ENCODE assay signal across 22 cellular contexts in the genomic region with DNA sequence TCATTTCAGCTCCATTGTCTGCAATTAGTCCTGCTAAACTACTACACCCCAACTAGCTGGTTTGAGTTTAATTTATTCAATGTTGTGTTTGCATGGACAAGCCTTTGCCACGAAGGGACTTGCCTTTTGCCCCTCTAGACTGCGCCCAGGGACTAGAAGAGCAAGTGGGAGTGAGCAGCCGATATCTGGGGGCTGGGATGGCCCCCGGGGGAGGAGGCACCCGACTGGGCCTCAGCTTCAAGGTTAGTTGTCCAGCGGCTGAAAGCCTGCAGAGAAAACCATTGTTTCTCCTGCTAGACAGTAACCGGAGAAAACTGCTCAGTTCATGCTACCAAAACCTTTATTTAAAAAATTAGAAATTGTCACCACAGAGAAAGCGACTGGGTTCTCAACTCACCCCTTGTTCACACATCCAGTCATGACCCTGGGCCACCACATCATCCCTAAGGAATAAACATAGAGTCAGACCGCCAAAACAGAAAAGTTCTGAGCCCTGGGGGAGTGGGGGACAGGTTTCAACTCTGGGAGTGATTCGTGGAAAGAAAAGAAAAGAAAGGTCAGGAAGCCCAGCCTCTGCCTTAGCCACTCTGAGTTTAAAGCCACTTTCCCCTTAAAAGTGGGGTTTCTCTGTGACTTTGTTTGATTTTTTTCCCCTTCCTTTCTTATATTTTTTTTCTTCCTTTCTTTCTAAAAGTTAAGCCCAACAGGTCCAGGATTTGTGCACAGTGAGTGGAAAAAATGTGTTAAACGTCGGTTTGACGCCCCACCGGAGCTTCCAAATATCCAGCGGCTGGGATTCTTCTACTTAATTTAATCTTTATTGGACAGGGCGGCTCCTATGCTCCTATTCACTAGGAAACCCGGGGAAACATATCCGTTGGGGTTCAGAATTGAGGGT. TPM values are rescaled to one million over a fixed set of nuclear protein-coding genes. Genes with fewer than 3 reads are reported as not detected.
DNase-seq lines count a peak whose midpoint lies in the region; ATAC-seq, FAIRE-seq and TF ChIP-seq lines count a peak whose summit lies in the region.
"Had no signal": no experiment of that assay in that cellular context is flagged by ENCODE, and none has a peak within 500 bp of the region (broad histone marks: within the 10 kb centered on the region; RNA-seq: fewer than 3 reads in every experiment).

No MANE protein-coding gene starts in this region.

- no peak overlapping the region for H2AK5ac ChIP-seq in H1 (ENCODE audit: low read depth, low read length)

- H3K4me1 ChIP-seq in H1 (replicated peaks in 1 of 4; ENCODE audit: control insufficient read depth in 3 of 4, insufficient read depth in 4 of 4, low read length in 3 of 4) (peaks cover 12 to 34% (median 21%) of the 10 kb centered on the region in 4 experiments), muscle layer of duodenum (ENCODE audit: control insufficient read depth in 1 of 2, insufficient read depth in 2 of 2, low read length in 2 of 2) (peaks cover 0 to 26% of the 10 kb centered on the region in 2 donors), upper lobe of right lung (peaks cover 19% of the 10 kb centered on the region)

- H2BK15ac ChIP-seq in H1 (ENCODE audit: low read length), result no peak overlapping the region

- peaks cover 93% of the 10 kb centered on the region for H3K27me3 Mint-ChIP-seq in activated CD4-positive, alpha-beta T cell treated with anti-CD3 and anti-CD28 coated beads, Interleukin-2, amount 10 ng/mL, durations not matched to agents 7 days and 5 days

- no peak overlapping the region for H4K8ac ChIP-seq in H1 (ENCODE audit: extremely low read depth, insufficient read depth, low read length)

- no peak overlapping the region for H3K18ac ChIP-seq in H1 (ENCODE audit: extremely low read depth, low read length)

- no peak overlapping the region for H4K5ac ChIP-seq in H1 (ENCODE audit: insufficient read length, low read depth, low read length)

- CTCF ChIA-PET in activated CD4-positive, alpha-beta T cell treated with anti-CD3 and anti-CD28 coated beads, Interleukin-2, amount 10 ng/mL, durations not matched to agents 7 days and 5 days (lab: Charles Lee), result no interaction called here
- CTCF ChIA-PET in H1 (lab: Charles Lee; ENCODE audit: partially characterized antibody), result interaction anchor here (0.7 to 3.5 kb wide), 4 partner anchors 17 to 688 kb away, joined by 3 to 12 read pairs (median 4); no protein-coding TSS in a partner anchor

- no peak overlapping the region for H2BK20ac ChIP-seq in H1 (ENCODE audit: low read length)

- H3K36me3 ChIP-seq in H1 (ENCODE audit: control insufficient read depth in 2 of 4, insufficient read depth in 4 of 4, low read length in 3 of 4) (no peaks in the 10 kb centered on the region), muscle layer of duodenum (ENCODE audit: control insufficient read depth in 1 of 2, insufficient read depth in 2 of 2, low read length in 2 of 2) (no peaks in the 10 kb centered on the region), upper lobe of right lung (no peaks in the 10 kb centered on the region)
- H3K36me3 ChIP-seq: thyroid gland had no signal

- no peak for TF ChIP-seq POLR2A in H1 (IDR thresholded peaks at IDR 0.05; ENCODE audit: control extremely low read depth in 1 of 2, low read depth in 2 of 2, low read length in 2 of 2)

- H2BK120ac ChIP-seq in H1 (replicated peaks; ENCODE audit: low read depth, low read length), result no peak overlapping the region

- no peaks in the 10 kb centered on the region for H3K9me3 Mint-ChIP-seq in activated CD4-positive, alpha-beta T cell treated with anti-CD3 and anti-CD28 coated beads, Interleukin-2, amount 10 ng/mL, durations not matched to agents 7 days and 5 days
- H3K9me3 Mint-ChIP-seq: activated naive CD8-positive, alpha-beta T cell treated with anti-CD3 and anti-CD28 coated beads, Interleukin-2, amount 50 U/mL, for 24 hours; activated T-helper 1 cell treated with anti-CD3 and anti-CD28 coated beads, Interleukin-12 subunit alpha, Interleukin-12 subunit beta, Interleukin-2, Interleukin-4 antibody, amounts not matched to agents 30 ng/mL and 10 ng/mL and 1 ng/mL, durations not matched to agents 14 hours and 24 hours and 36 hours had no signal

- WGBS in H1 (ENCODE audit: extremely low coverage in 1 of 2, insufficient coverage in 1 of 2, insufficient read length in 1 of 2, insufficient replicate concordance in 2 of 2, low coverage in 1 of 2, low lambda C conversion rate in 2 of 2, missing lambda C conversion rate in 1 of 2), 2 experiments, result 16% methylated on average over 18 of the region's 18 CpGs; no CpG with 5 or more reads in 1 of the 2 experiments

- peak overlapping the region; percentile 22 for H3K4me3 Mint-ChIP-seq in activated CD4-positive, alpha-beta T cell treated with anti-CD3 and anti-CD28 coated beads, Interleukin-2, amount 10 ng/mL, durations not matched to agents 7 days and 5 days
- H3K4me3 Mint-ChIP-seq: activated naive CD8-positive, alpha-beta T cell treated with anti-CD3 and anti-CD28 coated beads, Interleukin-2, amount 50 U/mL, for 24 hours; activated T-helper 1 cell treated with anti-CD3 and anti-CD28 coated beads, Interleukin-12 subunit alpha, Interleukin-12 subunit beta, Interleukin-2, Interleukin-4 antibody, amounts not matched to agents 30 ng/mL and 10 ng/mL and 1 ng/mL, durations not matched to agents 14 hours and 24 hours and 36 hours had no signal

- no peak overlapping the region for H3K23ac ChIP-seq in H1 (ENCODE audit: insufficient read length)

- peaks cover 14% of the 10 kb centered on the region for H3K4me1 Mint-ChIP-seq in activated CD4-positive, alpha-beta T cell treated with anti-CD3 and anti-CD28 coated beads, Interleukin-2, amount 10 ng/mL, durations not matched to agents 7 days and 5 days

- no peaks in the 10 kb centered on the region for H3K79me1 ChIP-seq in H1 (ENCODE audit: low read depth, low read length)

- peaks cover 86 to 100% (median 99%) of the 10 kb centered on the region in 4 experiments for H3K27me3 ChIP-seq in H1 (replicated peaks in 1 of 4; ENCODE audit: control insufficient read depth in 3 of 4, extremely low read depth in 1 of 4, insufficient read depth in 3 of 4, low read length in 3 of 4)
- H3K27me3 ChIP-seq in muscle layer of duodenum (ENCODE audit: low read depth, low read length), result peaks cover 68% of the 10 kb centered on the region
- peaks cover 65% of the 10 kb centered on the region for H3K27me3 ChIP-seq in upper lobe of right lung

- DNase-seq in activated CD4-positive, alpha-beta T cell treated with anti-CD3 and anti-CD28 coated beads, Interleukin-2, amount 10 ng/mL, durations not matched to agents 7 days and 5 days, result no peak
- DNase-seq in activated CD4-positive, alpha-beta T cell treated with anti-CD3 and anti-CD28 coated beads for 1 hour, result no peak
- DNase-seq in H1 (ENCODE audit: low read depth in 1 of 2, low spot score in 2 of 2) (no peak), upper lobe of right lung (no peak), DMS79 (lab: John Stamatoyannopoulos, UW) (no peak)
- no peak for DNase-seq in activated CD8-positive, alpha-beta memory T cell treated with anti-CD3 and anti-CD28 coated beads, Interleukin-2, amount 50 U/mL, for 48 hours
- DNase-seq: 8988T; activated naive CD8-positive, alpha-beta T cell treated with anti-CD3 and anti-CD28 coated beads, Interleukin-2, amount 50 U/mL, for 24 hours; C1 segment of cervical spinal cord; cerebellar nuclear complex; DMS 273 treated with DMSO at 0.1 percent for 48 hours; immature natural killer cell; KG1; NCI-H1092 treated with DMSO at 0.1 percent for 48 hours; NCI-H748 treated with DMSO at 0.1 percent for 48 hours; nucleus accumbens; thyroid gland had no signal

- H3K27ac ChIP-seq in H1 (ENCODE audit: low read depth, low read length) (no peak overlapping the region), muscle layer of duodenum (ENCODE audit: low read length) (peak overlapping the region; percentile 19), upper lobe of right lung (peak overlapping the region; percentile 71)
- H3K27ac ChIP-seq: skin epidermis had no signal

- no peak overlapping the region for H3K27ac Mint-ChIP-seq in activated CD4-positive, alpha-beta T cell treated with anti-CD3 and anti-CD28 coated beads, Interleukin-2, amount 10 ng/mL, durations not matched to agents 7 days and 5 days
- H3K27ac Mint-ChIP-seq: activated naive CD8-positive, alpha-beta T cell treated with anti-CD3 and anti-CD28 coated beads, Interleukin-2, amount 50 U/mL, for 24 hours; immature natural killer cell had no signal

- POLR2A ChIA-PET in activated CD4-positive, alpha-beta T cell treated with anti-CD3 and anti-CD28 coated beads, Interleukin-2, amount 10 ng/mL, durations not matched to agents 7 days and 5 days (lab: Charles Lee), result no interaction called here
- POLR2A ChIA-PET in H1 (lab: Charles Lee; ENCODE audit: partially characterized antibody), result no interaction called here

- H3K4ac ChIP-seq in H1 (replicated peaks; ENCODE audit: insufficient read length, low read depth, low read length), result no peak overlapping the region

- no peak for ATAC-seq in upper lobe of right lung
- ATAC-seq in HG03039 (IDR thresholded peaks at IDR 0.05; ENCODE audit: unreplicated experiment), result no peak
- ATAC-seq: activated naive CD8-positive, alpha-beta T cell treated with anti-CD3 and anti-CD28 coated beads, Interleukin-2, amount 50 U/mL, for 24 hours had no signal

- no peak for TF ChIP-seq RAD21 in H1 (IDR thresholded peaks at IDR 0.05 in 1 of 2, conservative IDR thresholded peaks at IDR 0.05 in 1 of 2; ENCODE audit: low read depth in 2 of 2, low read length in 2 of 2)

- H3K23me2 ChIP-seq in H1 (ENCODE audit: low read depth, low read length), result peaks cover 7% of the 10 kb centered on the region; the same call in 1 of the 2 replicates

- H3K56ac ChIP-seq in H1 (replicated peaks; ENCODE audit: insufficient read length, low read depth, low read length), result no peak overlapping the region

- H2BK5ac ChIP-seq in H1 (ENCODE audit: low read depth, low read length), result no peak overlapping the region

- H2AFZ ChIP-seq in H1 (ENCODE audit: low read length), result no peak overlapping the region

- no peaks in the 10 kb centered on the region for H3K36me3 Mint-ChIP-seq in activated CD4-positive, alpha-beta T cell treated with anti-CD3 and anti-CD28 coated beads, Interleukin-2, amount 10 ng/mL, durations not matched to agents 7 days and 5 days (ENCODE audit: low read depth)
- H3K36me3 Mint-ChIP-seq: immature natural killer cell had no signal

- no peak overlapping the region for H3K9ac ChIP-seq in H1 (replicated peaks in 1 of 4; ENCODE audit: extremely low read depth in 1 of 4, low read depth in 3 of 4, low read length in 3 of 4)

- H3K9me3 ChIP-seq in H1 (ENCODE audit: insufficient read depth in 2 of 2, low read depth in 1 of 2, low read length in 1 of 2), result no peaks in the 10 kb centered on the region
- H3K9me3 ChIP-seq in muscle layer of duodenum (ENCODE audit: control insufficient read depth in 1 of 2, low read length in 2 of 2), result no peaks in the 10 kb centered on the region
- H3K9me3 ChIP-seq in upper lobe of right lung, result no peaks in the 10 kb centered on the region
- H3K9me3 ChIP-seq: thyroid gland had no signal

- H3K79me2 ChIP-seq in H1 (ENCODE audit: control insufficient read depth in 1 of 2, insufficient read depth in 2 of 2, low read length in 2 of 2), result no peaks in the 10 kb centered on the region

- H4K91ac ChIP-seq in H1 (replicated peaks; ENCODE audit: insufficient read length, low read length), result no peak overlapping the region

- H3K4me2 ChIP-seq in H1 (ENCODE audit: insufficient read depth in 1 of 2, low read depth in 2 of 2, low read length in 2 of 2), result peak overlapping the region in 1 of 2 experiments; percentile 77; a peak in 1 of 4 replicates

- peaks cover 10 to 27% of the 10 kb centered on the region in 2 experiments for H4K20me1 ChIP-seq in H1 (replicated peaks in 1 of 2; ENCODE audit: control insufficient read depth in 1 of 2, insufficient read depth in 2 of 2, low read length in 2 of 2)

- intact Hi-C loops in upper lobe of right lung (cut with DNase I), result no loop called here

- H3K4me3 ChIP-seq in H1 (ENCODE audit: extremely low read depth in 1 of 4, insufficient read depth in 2 of 4, low read depth in 3 of 4, low read length in 4 of 4) (no peak overlapping the region), muscle layer of duodenum (ENCODE audit: low read depth in 1 of 2, low read length in 2 of 2) (no peak overlapping the region), upper lobe of right lung (peak overlapping the region; percentile 4)
- H3K4me3 ChIP-seq: skin epidermis, thyroid gland had no signal

- TF ChIP-seq EP300 in H1 (IDR thresholded peaks at IDR 0.05; ENCODE audit: borderline replicate concordance in 1 of 2, low read depth in 2 of 2, low read length in 2 of 2), result no peak

- no peak overlapping the region for H2BK12ac ChIP-seq in H1 (ENCODE audit: low read depth, low read length)

- TF ChIP-seq CTCF in H1 (IDR thresholded peaks at IDR 0.05; ENCODE audit: control extremely low read depth in 1 of 3, insufficient read depth in 1 of 3, low read depth in 1 of 3, low read length in 3 of 3) (no peak), upper lobe of right lung (IDR thresholded peaks at IDR 0.05) (no peak)

- no peak overlapping the region for H3K14ac ChIP-seq in H1 (ENCODE audit: insufficient read length)

- FAIRE-seq in H1 (lab: Jason Lieb, UNC), result no peak
- FAIRE-seq: TTC549 had no signal

RNA-seq across cellular contexts. Expression of gene NR2F1-AS1, which starts 6.7 kb away (rescaled TPM):
- total RNA-seq in activated CD4-positive, alpha-beta T cell treated with anti-CD3 and anti-CD28 coated beads, Interleukin-2, amount 10 ng/mL, durations not matched to agents 7 days and 5 days, result not detected
- 1.6 and 2.1 TPM in 2 replicates for total RNA-seq in H1 (2021; fragmentation: NEBNext Ultra II Directional; extraction: Animal tissue kit (Norgen Biotek cat#: 25700))
- 1.1 and 5.6 TPM in 2 replicates for polyA plus RNA-seq in H1 (2011; rRNA removed)
- polyA plus RNA-seq in H1 (2011; cell fraction: cytosol; rRNA removed), result 2.2 TPM
- polyA plus RNA-seq in H1 (2011; cell fraction: nucleus; rRNA removed), result 0.88 TPM
- 1.8 to 4.0 TPM (median 2.9 TPM) in 4 replicates for polyA plus RNA-seq in H1 (2012, experiment 1 of 2)
- polyA plus RNA-seq in H1 (2012, experiment 2 of 2), result 1.4 TPM
- 4.1 TPM for polyA plus RNA-seq in H1 (2013, experiment 1 of 2)
- 3.5 TPM for polyA plus RNA-seq in H1 (2013, experiment 2 of 2)
- polyA minus RNA-seq in H1 (2011; rRNA and poly(A)+ RNA removed), result 0.69 and 1.7 TPM in 2 replicates
- polyA minus RNA-seq in H1 (2011; cell fraction: cytosol; rRNA and poly(A)+ RNA removed), result not detected
- polyA minus RNA-seq in H1 (2011; cell fraction: nucleus; rRNA and poly(A)+ RNA removed), result 3.4 TPM
- total RNA-seq in upper lobe of right lung, result 16.2 TPM
- total RNA-seq: activated T-helper 1 cell treated with anti-CD3 and anti-CD28 coated beads, Interleukin-12 subunit alpha, Interleukin-12 subunit beta, Interleukin-2, Interleukin-4 antibody, amounts not matched to agents 30 ng/mL and 10 ng/mL and 1 ng/mL, durations not matched to agents 14 hours and 24 hours and 36 hours had no signal
- polyA plus RNA-seq: immature natural killer cell had no signal

RNA-seq across cellular contexts. Expression of gene NR2F1, which starts 8.7 kb away (rescaled TPM):
- not detected for total RNA-seq in activated CD4-positive, alpha-beta T cell treated with anti-CD3 and anti-CD28 coated beads, Interleukin-2, amount 10 ng/mL, durations not matched to agents 7 days and 5 days
- not detected in 2 replicates for total RNA-seq in H1 (2021; fragmentation: NEBNext Ultra II Directional; extraction: Animal tissue kit (Norgen Biotek cat#: 25700))
- polyA plus RNA-seq in H1 (2011; rRNA removed), result 0.17 TPM in 1 of 2 replicates, not detected in the other
- polyA plus RNA-seq in H1 (2011; cell fraction: cytosol; rRNA removed), result 0.27 TPM
- polyA plus RNA-seq in H1 (2011; cell fraction: nucleus; rRNA removed), result 0.20 TPM
- polyA plus RNA-seq in H1 (2012, experiment 1 of 2), result 0.17 to 0.59 TPM (median 0.49 TPM) in 4 replicates
- not detected for polyA plus RNA-seq in H1 (2012, experiment 2 of 2)
- 0.02 TPM for polyA plus RNA-seq in H1 (2013, experiment 1 of 2)
- polyA plus RNA-seq in H1 (2013, experiment 2 of 2), result not detected
- 0.13 TPM in 1 of 2 replicates, not detected in the other for polyA minus RNA-seq in H1 (2011; rRNA and poly(A)+ RNA removed)
- 2.1 TPM for polyA minus RNA-seq in H1 (2011; cell fraction: cytosol; rRNA and poly(A)+ RNA removed)
- 0.90 TPM for polyA minus RNA-seq in H1 (2011; cell fraction: nucleus; rRNA and poly(A)+ RNA removed)
- total RNA-seq in upper lobe of right lung, result 83.2 TPM
- total RNA-seq: activated T-helper 1 cell treated with anti-CD3 and anti-CD28 coated beads, Interleukin-12 subunit alpha, Interleukin-12 subunit beta, Interleukin-2, Interleukin-4 antibody, amounts not matched to agents 30 ng/mL and 10 ng/mL and 1 ng/mL, durations not matched to agents 14 hours and 24 hours and 36 hours had no signal
- polyA plus RNA-seq: immature natural killer cell had no signal

Comparison
In these comparisons a context has a peak if more than half of its experiments do, and no peak if none do; other contexts are left out.
1. RNA of gene NR2F1, which starts 8.7 kb away (total RNA-seq): 83.2 TPM in upper lobe of right lung (single experiment); not detected in activated CD4-positive, alpha-beta T cell treated with anti-CD3 and anti-CD28 coated beads, Interleukin-2, amount 10 ng/mL, durations not matched to agents 7 days and 5 days and not detected in H1; every median in the first group is over 10 times any median in the second.